Comparison of ENCODE assay signal across 24 cellular contexts in the genomic region with DNA sequence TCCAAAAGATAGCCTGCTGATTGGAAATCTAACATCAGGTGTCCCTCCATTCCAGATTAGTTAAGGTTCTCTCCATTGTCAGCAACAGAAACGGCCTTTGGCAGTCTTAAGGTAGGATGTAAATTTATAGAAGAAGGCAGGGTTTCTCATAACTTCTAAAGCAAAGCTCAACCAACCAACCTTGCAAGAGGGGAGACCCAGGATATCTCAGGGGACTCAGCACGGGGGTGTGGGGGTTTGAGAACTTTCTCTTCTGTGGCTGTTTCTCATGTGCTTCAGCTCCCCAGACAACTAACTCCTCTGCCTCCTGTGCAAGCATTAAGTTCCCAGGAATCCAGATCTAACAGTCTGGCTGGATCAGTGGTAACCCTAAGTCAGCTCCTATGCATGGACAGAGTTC.
A peak's percentile ranks its signal among the peaks of the same experiment; 100 is the strongest.
DNase-seq lines count a peak whose midpoint lies in the region; FAIRE-seq and TF ChIP-seq lines count a peak whose summit lies in the region.
"Had no signal": no experiment of that assay in that cellular context is flagged by ENCODE, and none has a peak within 500 bp of the region (broad histone marks: within the 10 kb centered on the region; RNA-seq: fewer than 3 reads in every experiment).

No MANE protein-coding gene starts in this region.

- H3K4me2 ChIP-seq in BLaER1 treated with 17β-estradiol and CSF1 and Interleukin-3, amounts not matched to agents 10 nM and 100 nM: peak overlapping the region in 8 of 11 experiments; percentile 13 to 87 (median 72); a peak in 10 of 22 replicates

- no peak for FAIRE-seq in GM12891 (lab: Jason Lieb, UNC)
- FAIRE-seq: A204.1, GM12892, GM18507, GM19239 had no signal

- no peak overlapping the region for H3K4me3 ChIP-seq in BLaER1 treated with 17β-estradiol and CSF1 and Interleukin-3, amounts not matched to agents 10 nM and 100 nM
- H3K4me3 ChIP-seq in SJSA1: no peak overlapping the region

- DNase-seq in SJSA1 (ENCODE audit: low read depth in 1 of 2, low spot score in 2 of 2): peak; percentile 60 to 81
- DNase-seq in cerebellar nuclear complex (lab: John Stamatoyannopoulos, UW): no peak
- no peak for DNase-seq in HCEC 1CT
- DNase-seq in GM12891 (ENCODE audit: insufficient read length, low spot score): no peak
- DNase-seq: 8988T; ACHN; BE2C; C1 segment of cervical spinal cord; CD4-positive, alpha-beta memory T cell; CD4-positive, CD25-positive, alpha-beta regulatory T cell; CD8-positive, alpha-beta memory T cell; COR-L47; DMS 273 treated with DMSO at 0.1 percent for 48 hours; DMS153; DMS53; DMS79; DND-41; EL; GDM1 had no signal

- TF ChIP-seq POLR2A in GM12891 (IDR thresholded peaks at IDR 0.05; ENCODE audit: low read depth, low read length): no peak

- H3K27ac ChIP-seq in BLaER1 treated with 17β-estradiol and CSF1 and Interleukin-3, amounts not matched to agents 10 nM and 100 nM: no peak overlapping the region
- no peak overlapping the region for H3K27ac ChIP-seq in SJSA1

- H3K4me1 ChIP-seq in BLaER1 treated with 17β-estradiol and CSF1 and Interleukin-3, amounts not matched to agents 10 nM and 100 nM: peaks cover 28 to 55% (median 50%) of the 10 kb centered on the region in 10 experiments
- H3K4me1 ChIP-seq in SJSA1 (replicated peaks): no peaks in the 10 kb centered on the region

- no peaks in the 10 kb centered on the region; a peak in 1 of 22 replicates for H4K20me1 ChIP-seq in BLaER1 treated with 17β-estradiol and CSF1 and Interleukin-3, amounts not matched to agents 10 nM and 100 nM

- H3K9me3 ChIP-seq in BLaER1 treated with 17β-estradiol and CSF1 and Interleukin-3, amounts not matched to agents 10 nM and 100 nM (replicated peaks in 1 of 11): peaks cover 20 to 30% (median 27%) of the 10 kb centered on the region in 11 experiments
- H3K9me3 ChIP-seq in SJSA1 (replicated peaks): peaks cover 34% of the 10 kb centered on the region
- H3K9me3 ChIP-seq: BE2C had no signal

- no peaks in the 10 kb centered on the region for H3K36me3 ChIP-seq in BLaER1 treated with 17β-estradiol and CSF1 and Interleukin-3, amounts not matched to agents 10 nM and 100 nM
- no peaks in the 10 kb centered on the region for H3K36me3 ChIP-seq in SJSA1

- no peak overlapping the region for H3K9ac ChIP-seq in BLaER1 treated with 17β-estradiol and CSF1 and Interleukin-3, amounts not matched to agents 10 nM and 100 nM

- H3K27me3 ChIP-seq in BLaER1 treated with 17β-estradiol and CSF1 and Interleukin-3, amounts not matched to agents 10 nM and 100 nM: peaks cover 0 to 15% (median 0%) of the 10 kb centered on the region in 11 experiments; a peak in 4 of 22 replicates
- H3K27me3 ChIP-seq in SJSA1 (replicated peaks): peaks cover 61% of the 10 kb centered on the region
- H3K27me3 ChIP-seq: BE2C had no signal

TF ChIP-seq in GM12891, 5 proteins besides CTCF, POLR2A, EP300 and RAD21:
- TF ChIP-seq POLR2AphosphoS5 (IDR thresholded peaks at IDR 0.05; ENCODE audit: low read depth, low read length) (no peak), SPI1 (IDR thresholded peaks at IDR 0.05; ENCODE audit: low read depth, low read length) (no peak), POU2F2 (IDR thresholded peaks at IDR 0.05; ENCODE audit: low read depth, low read length) (no peak), TAF1 (IDR thresholded peaks at IDR 0.05; ENCODE audit: low read depth, low read length) (no peak), PAX5 (IDR thresholded peaks at IDR 0.05; ENCODE audit: insufficient read depth, low read length, severe bottlenecking) (no peak)
TF ChIP-seq in GM12891: peak in this region for 0.

Comparison
In these comparisons a context has a peak if more than half of its experiments do, and no peak if none do; other contexts are left out.
1. DNase-seq: peak in SJSA1 (2 of 2); none in cerebellar nuclear complex (0 of 2), HCEC 1CT (single experiment) and GM12891 (single experiment).